ENCODE assay signal across 24 cellular contexts in the genomic region with DNA sequence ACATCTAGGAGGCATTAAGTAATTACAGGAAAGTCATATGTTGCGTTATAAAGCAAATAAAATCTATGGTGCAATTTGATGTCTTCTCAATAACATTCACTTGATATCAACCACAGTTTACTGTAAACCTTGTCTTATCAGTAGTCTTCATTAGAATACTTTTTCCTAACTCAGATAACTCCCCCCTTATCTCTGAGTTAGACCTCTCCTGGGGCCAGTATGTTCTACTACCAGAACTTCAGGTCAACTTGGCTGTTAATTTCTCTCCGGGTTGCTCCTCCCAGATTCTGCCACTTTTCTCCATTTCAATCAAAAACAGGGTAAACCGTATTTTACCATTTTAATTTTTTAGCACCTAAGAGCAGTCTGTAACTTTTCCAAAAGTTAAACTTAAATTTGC. TPM values are rescaled to one million over a fixed set of nuclear protein-coding genes. Genes with fewer than 3 reads are reported as not detected.
"Had no signal": no experiment of that assay in that cellular context is flagged by ENCODE, and none has a peak within 500 bp of the region (broad histone marks: within the 10 kb centered on the region; RNA-seq: fewer than 3 reads in every experiment).

No MANE protein-coding gene starts in this region.

- H3K4me3 Mint-ChIP-seq: activated B cell treated with CpG ODN at 0.5 μM for 24 hours; activated CD4-positive, alpha-beta T cell treated with anti-CD3 and anti-CD28 coated beads for 36 hours; activated T-cell treated with anti-CD3 and anti-CD28 coated beads, Interleukin-2, amount 50 U/mL, for 4 hours; central memory CD8-positive, alpha-beta T cell; nephron; T-cell had no signal

- H3K4me1 Mint-ChIP-seq: activated B cell treated with CpG ODN at 0.5 μM for 24 hours; central memory CD8-positive, alpha-beta T cell; nephron; T-cell had no signal

- H3K4me1 ChIP-seq: ascending aorta, pancreas, psoas muscle had no signal

- H3K27ac ChIP-seq: ascending aorta, pancreas, psoas muscle, right atrium auricular region, upper lobe of right lung had no signal

- H3K4me3 ChIP-seq: ascending aorta, pancreas, psoas muscle, right atrium auricular region, upper lobe of right lung had no signal

- DNase-seq: activated B cell treated with CpG ODN at 0.5 μM for 24 hours; activated CD4-positive, alpha-beta T cell treated with anti-CD3 and anti-CD28 coated beads, Interleukin-2, amount 50 U/mL, for 4 hours; activated CD8-positive, alpha-beta memory T cell treated with anti-CD3 and anti-CD28 coated beads, Interleukin-2, amount 50 U/mL, for 48 hours; activated effector memory CD4-positive, alpha-beta T cell treated with anti-CD3 and anti-CD28 coated beads, Interleukin-2, amount 50 U/mL, for 16 hours; activated naive CD4-positive, alpha-beta T cell treated with anti-CD3 and anti-CD28 coated beads, Interleukin-2, amount 50 U/mL, for 16 hours; activated T-cell treated with anti-CD3 and anti-CD28 coated beads, Interleukin-2, amount 50 U/mL, for 4 hours; effector memory CD4-positive, alpha-beta T cell; foreskin melanocyte; hippocampal formation; left ventricle myocardium superior; mammary epithelial cell; pancreas; psoas muscle; stimulated activated CD4-positive, alpha-beta T cell treated with anti-CD3 and anti-CD28 coated beads, Interleukin-4, amount 100 ng/mL, for 24 hours; T-cell; upper lobe of right lung had no signal

- H3K27me3 Mint-ChIP-seq: activated B cell treated with CpG ODN at 0.5 μM for 24 hours had no signal

- ATAC-seq: esophagus mucosa, left ventricle myocardium superior, pancreas, psoas muscle, T-cell, upper lobe of right lung had no signal

- H3K36me3 ChIP-seq: ascending aorta, pancreas, right atrium auricular region, upper lobe of right lung had no signal

- H3K27me3 ChIP-seq: ascending aorta, pancreas, right atrium auricular region, upper lobe of right lung had no signal

- H3K36me3 Mint-ChIP-seq: T-cell had no signal

- H3K27ac Mint-ChIP-seq: activated B cell treated with CpG ODN at 0.5 μM for 24 hours; activated CD4-positive, alpha-beta T cell treated with anti-CD3 and anti-CD28 coated beads for 36 hours; nephron; T-cell had no signal

- H3K9me3 Mint-ChIP-seq: activated B cell treated with CpG ODN at 0.5 μM for 24 hours; activated T-cell treated with anti-CD3 and anti-CD28 coated beads, Interleukin-2, amount 50 U/mL, for 4 hours; central memory CD8-positive, alpha-beta T cell; nephron; T-cell had no signal

- H3K9me3 ChIP-seq: ascending aorta, pancreas, psoas muscle, right atrium auricular region, upper lobe of right lung had no signal

RNA-seq across cellular contexts. Expression of a gene that starts 50.0 kb away (rescaled TPM):
- total RNA-seq: activated B cell treated with CpG ODN at 0.5 μM for 24 hours; activated CD4-positive, alpha-beta T cell treated with anti-CD3 and anti-CD28 coated beads for 36 hours; activated CD8-positive, alpha-beta memory T cell treated with anti-CD3 and anti-CD28 coated beads for 36 hours; mononuclear cell had no signal
